In the genomic region with DNA sequence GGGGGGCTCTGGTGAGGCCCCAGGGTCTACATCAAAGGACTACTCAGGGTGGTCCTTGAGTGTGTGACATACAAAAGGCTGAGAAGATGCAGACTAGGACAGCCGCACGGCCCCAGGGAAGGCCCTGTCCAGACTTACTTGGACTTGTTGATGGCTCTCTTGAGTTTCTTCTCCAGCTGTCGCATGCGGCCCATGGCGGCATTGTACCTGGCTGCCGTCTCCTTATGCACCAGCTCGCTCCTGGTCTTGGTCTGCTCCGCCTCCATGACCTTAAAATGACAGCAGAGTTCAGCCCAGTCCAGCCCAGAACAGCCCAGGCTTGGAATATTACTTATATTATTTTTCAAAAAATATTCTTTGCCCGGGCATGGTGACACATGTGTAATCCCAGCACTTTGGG, we compare ENCODE assay signal across 13 cellular contexts. TPM values are rescaled to one million over a fixed set of nuclear protein-coding genes. Genes with fewer than 3 reads are reported as not detected.
A peak's percentile ranks its signal among the peaks of the same experiment; 100 is the strongest.
DNase-seq lines count a peak whose midpoint lies in the region; ATAC-seq and TF ChIP-seq lines count a peak whose summit lies in the region.
"Had no signal": no experiment of that assay in that cellular context is flagged by ENCODE, and none has a peak within 500 bp of the region (broad histone marks: within the 10 kb centered on the region; RNA-seq: fewer than 3 reads in every experiment).

No MANE protein-coding gene starts in this region.

- CTCF ChIA-PET in T-cell (lab: Charles Lee) = no interaction called here
- CTCF ChIA-PET in naive thymus-derived CD4-positive, alpha-beta T cell (lab: Charles Lee) = no interaction called here

- H3K36me3 Mint-ChIP-seq in activated naive CD4-positive, alpha-beta T cell treated with anti-CD3 and anti-CD28 coated beads, Interleukin-2, amount 50 U/mL, for 72 hours = no peaks in the 10 kb centered on the region
- peaks cover 27% of the 10 kb centered on the region for H3K36me3 Mint-ChIP-seq in T-cell
- peaks cover 0 to 45% (median 14%) of the 10 kb centered on the region in 5 donors for H3K36me3 Mint-ChIP-seq in naive thymus-derived CD4-positive, alpha-beta T cell

- H3K27ac ChIP-seq in naive thymus-derived CD4-positive, alpha-beta T cell (ENCODE audit: low read depth, low read length) = no peak overlapping the region
- no peak overlapping the region for H3K27ac ChIP-seq in upper lobe of right lung

- intact Hi-C loops in naive thymus-derived CD4-positive, alpha-beta T cell (cut with micrococcal nuclease) = no loop called here
- intact Hi-C loops in upper lobe of right lung (cut with DNase I) = loop anchor here (10.0 kb wide), 1 partner anchor 123 kb away; no protein-coding TSS in a partner anchor

- H3K9me3 Mint-ChIP-seq in activated naive CD4-positive, alpha-beta T cell treated with anti-CD3 and anti-CD28 coated beads, Interleukin-2, amount 50 U/mL, for 72 hours = no peaks in the 10 kb centered on the region
- no peaks in the 10 kb centered on the region for H3K9me3 Mint-ChIP-seq in T-cell
- no peaks in the 10 kb centered on the region for H3K9me3 Mint-ChIP-seq in naive thymus-derived CD4-positive, alpha-beta T cell
- H3K9me3 Mint-ChIP-seq: CD4-positive, CD25-positive, alpha-beta regulatory T cell had no signal

- no peak for TF ChIP-seq CTCF in upper lobe of right lung (IDR thresholded peaks at IDR 0.05)

- H3K4me3 ChIP-seq in naive thymus-derived CD4-positive, alpha-beta T cell (ENCODE audit: low read length) = no peak overlapping the region
- no peak overlapping the region for H3K4me3 ChIP-seq in upper lobe of right lung

- H3K27me3 Mint-ChIP-seq in T-cell = no peaks in the 10 kb centered on the region
- H3K27me3 Mint-ChIP-seq in naive thymus-derived CD4-positive, alpha-beta T cell = no peaks in the 10 kb centered on the region
- H3K27me3 Mint-ChIP-seq: CD4-positive, CD25-positive, alpha-beta regulatory T cell had no signal

- DNase-seq in activated naive CD4-positive, alpha-beta T cell treated with anti-CD3 and anti-CD28 coated beads, Interleukin-2, amount 50 U/mL, for 72 hours (ENCODE audit: low spot score in 2 of 2) = no peak
- no peak for DNase-seq in activated naive CD4-positive, alpha-beta T cell treated with anti-CD3 and anti-CD28 coated beads, Interleukin-2, amount 50 U/mL, for 16 hours
- DNase-seq in T-cell = peak in 2 of 34 experiments; percentile 5 to 17
- no peak for DNase-seq in naive thymus-derived CD4-positive, alpha-beta T cell
- DNase-seq in upper lobe of right lung = peak; percentile 37
- DNase-seq in COLO668 (lab: John Stamatoyannopoulos, UW; ENCODE audit: unreplicated experiment) = no peak
- DNase-seq: CD4-positive, CD25-positive, alpha-beta regulatory T cell; DMS 273 treated with DMSO at 0.1 percent for 48 hours; NCI-H1436; NCI-H2107; NCI-H345; NCI-H526 treated with DMSO at 0.1 percent for 48 hours had no signal

- ATAC-seq in activated naive CD4-positive, alpha-beta T cell treated with anti-CD3 and anti-CD28 coated beads, Interleukin-2, amount 50 U/mL, for 72 hours = no peak
- ATAC-seq in T-cell (replicated peaks in 1 of 4) (no peak), upper lobe of right lung (no peak), GM18867 (IDR thresholded peaks at IDR 0.05; ENCODE audit: unreplicated experiment) (no peak)
- no peak for ATAC-seq in naive thymus-derived CD4-positive, alpha-beta T cell

- H3K4me3 Mint-ChIP-seq in T-cell = no peak overlapping the region
- no peak overlapping the region for H3K4me3 Mint-ChIP-seq in naive thymus-derived CD4-positive, alpha-beta T cell
- H3K4me3 Mint-ChIP-seq: CD4-positive, CD25-positive, alpha-beta regulatory T cell had no signal

- POLR2A ChIA-PET in T-cell (lab: Charles Lee) = no interaction called here
- POLR2A ChIA-PET in naive thymus-derived CD4-positive, alpha-beta T cell (lab: Charles Lee) = no interaction called here

- no peaks in the 10 kb centered on the region for H3K27me3 ChIP-seq in naive thymus-derived CD4-positive, alpha-beta T cell (ENCODE audit: control insufficient read depth in 2 of 2, insufficient read depth in 2 of 2, low read length in 2 of 2)
- no peaks in the 10 kb centered on the region for H3K27me3 ChIP-seq in upper lobe of right lung

- H3K36me3 ChIP-seq in naive thymus-derived CD4-positive, alpha-beta T cell (ENCODE audit: control insufficient read depth in 2 of 3, insufficient read depth in 3 of 3, low read length in 3 of 3) = peaks cover 10 to 53% (median 33%) of the 10 kb centered on the region in 3 experiments
- H3K36me3 ChIP-seq in upper lobe of right lung = peaks cover 50% of the 10 kb centered on the region

- no peaks in the 10 kb centered on the region for H3K9me3 ChIP-seq in naive thymus-derived CD4-positive, alpha-beta T cell (ENCODE audit: control insufficient read depth in 2 of 3, low read length in 3 of 3)
- no peaks in the 10 kb centered on the region for H3K9me3 ChIP-seq in upper lobe of right lung

- peaks cover 6 to 10% of the 10 kb centered on the region in 2 donors for H3K4me1 ChIP-seq in naive thymus-derived CD4-positive, alpha-beta T cell (ENCODE audit: control insufficient read depth in 2 of 2, insufficient read depth in 2 of 2, low read length in 2 of 2)
- peaks cover 11% of the 10 kb centered on the region for H3K4me1 ChIP-seq in upper lobe of right lung

- peak overlapping the region; percentile 83 to 84 for H3K27ac Mint-ChIP-seq in activated naive CD4-positive, alpha-beta T cell treated with anti-CD3 and anti-CD28 coated beads, Interleukin-2, amount 50 U/mL, for 72 hours
- peak overlapping the region; percentile 65 to 69 for H3K27ac Mint-ChIP-seq in T-cell
- H3K27ac Mint-ChIP-seq in naive thymus-derived CD4-positive, alpha-beta T cell = peak overlapping the region in 8 of 9 donors; percentile 69 to 88 (median 84)

- peaks cover 31 to 50% (median 38%) of the 10 kb centered on the region in 3 donors for H3K4me1 Mint-ChIP-seq in T-cell
- peaks cover 13 to 46% (median 30%) of the 10 kb centered on the region in 7 donors for H3K4me1 Mint-ChIP-seq in naive thymus-derived CD4-positive, alpha-beta T cell

RNA-seq across cellular contexts. Expression of gene CAPN7, which starts 56.0 kb away (rescaled TPM):
- total RNA-seq in activated naive CD4-positive, alpha-beta T cell treated with anti-CD3 and anti-CD28 coated beads, Interleukin-2, amount 50 U/mL, for 72 hours = 10 to 100 TPM; 25.4 to 35.0 TPM
- total RNA-seq in T-cell (10 to 100 TPM; 62.2 to 82.5 (median 74.6) TPM), upper lobe of right lung (45.1 TPM)
- total RNA-seq in naive thymus-derived CD4-positive, alpha-beta T cell = 100 to 1,000 TPM in 2 of 5 experiments, 10 to 100 TPM in 3; 34.4 to 104 (median 70.4) TPM
- polyA plus RNA-seq in naive thymus-derived CD4-positive, alpha-beta T cell = 10 to 100 TPM; 23.4 to 33.9 TPM
